ENCODE assay signal across 9 cellular contexts in genomic region chr7:151017370-151017952, GRCh38. TPM values are rescaled to one million over a fixed set of nuclear protein-coding genes. Genes with fewer than 3 reads are reported as not detected.
A peak's percentile ranks its signal among the peaks of the same experiment; 100 is the strongest.
DNase-seq lines count a peak whose midpoint lies in the region; ATAC-seq and TF ChIP-seq lines count a peak whose summit lies in the region.
"Had no signal": no experiment of that assay in that cellular context is flagged by ENCODE, and none has a peak within 500 bp of the region (broad histone marks: within the 10 kb centered on the region; RNA-seq: fewer than 3 reads in every experiment).

No MANE protein-coding gene starts in this region.

- H3K4me3 ChIP-seq in CD4-positive, alpha-beta memory T cell (ENCODE audit: low read length in 2 of 2), result peak overlapping the region; percentile 17 to 68
- H3K4me3 ChIP-seq in vagina, result no peak overlapping the region

- H3K4me1 Mint-ChIP-seq in CD4-positive, alpha-beta memory T cell, result peaks cover 42 to 71% (median 56%) of the 10 kb centered on the region in 4 donors
- H3K4me1 Mint-ChIP-seq in HFFc6 (ENCODE audit: low read depth), result peaks cover 36% of the 10 kb centered on the region
- H3K4me1 Mint-ChIP-seq in activated CD8-positive, alpha-beta T cell treated with anti-CD3 and anti-CD28 coated beads for 36 hours (ENCODE audit: low read depth), result peaks cover 57% of the 10 kb centered on the region
- H3K4me1 Mint-ChIP-seq in naive thymus-derived CD8-positive, alpha-beta T cell, result peaks cover 41 to 68% (median 62%) of the 10 kb centered on the region in 4 donors

- no peak for TF ChIP-seq CTCF in HFFc6 (IDR thresholded peaks at IDR 0.05)
- no peak for TF ChIP-seq CTCF in activated CD8-positive, alpha-beta T cell treated with anti-CD3 and anti-CD28 coated beads for 36 hours (IDR thresholded peaks at IDR 0.05)
- TF ChIP-seq CTCF in vagina (IDR thresholded peaks at IDR 0.05), result no peak

- H3K9me3 ChIP-seq in CD4-positive, alpha-beta memory T cell (ENCODE audit: control insufficient read depth in 1 of 2, low read length in 2 of 2), result no peaks in the 10 kb centered on the region
- no peaks in the 10 kb centered on the region for H3K9me3 ChIP-seq in vagina
- H3K9me3 ChIP-seq: suprapubic skin had no signal

- peaks cover 1 to 3% of the 10 kb centered on the region in 2 donors for H3K36me3 Mint-ChIP-seq in CD4-positive, alpha-beta memory T cell
- no peaks in the 10 kb centered on the region for H3K36me3 Mint-ChIP-seq in HFFc6 (ENCODE audit: low read depth)
- peaks cover 14% of the 10 kb centered on the region for H3K36me3 Mint-ChIP-seq in activated CD8-positive, alpha-beta T cell treated with anti-CD3 and anti-CD28 coated beads for 36 hours (ENCODE audit: low read depth)
- no peaks in the 10 kb centered on the region for H3K36me3 Mint-ChIP-seq in naive thymus-derived CD8-positive, alpha-beta T cell

- peaks cover 0 to 2% (median 0%) of the 10 kb centered on the region in 8 donors for H3K9me3 Mint-ChIP-seq in CD4-positive, alpha-beta memory T cell
- no peaks in the 10 kb centered on the region for H3K9me3 Mint-ChIP-seq in HFFc6
- no peaks in the 10 kb centered on the region for H3K9me3 Mint-ChIP-seq in activated CD8-positive, alpha-beta T cell treated with anti-CD3 and anti-CD28 coated beads for 36 hours
- no peaks in the 10 kb centered on the region for H3K9me3 Mint-ChIP-seq in naive thymus-derived CD8-positive, alpha-beta T cell

- CTCF ChIA-PET in CD4-positive, alpha-beta memory T cell (lab: Charles Lee; ENCODE audit: partially characterized antibody), result interaction anchor here (0.9 to 7.4 kb wide), 15 partner anchors 10 to 612 kb away, joined by 3 to 98 read pairs (median 14); partner anchors contain the start of genes ABCB8 and NOS3
- CTCF ChIA-PET in activated CD8-positive, alpha-beta T cell treated with anti-CD3 and anti-CD28 coated beads for 36 hours (lab: Charles Lee), result interaction anchor here (0.7 to 8.6 kb wide), 18 partner anchors 9 to 94 kb away, joined by 3 to 73 read pairs (median 5); partner anchors contain the start of genes ABCB8 and FASTK

- intact Hi-C loops in CD4-positive, alpha-beta memory T cell (cut with micrococcal nuclease), result loop anchor here (10.0 kb wide), 1 partner anchor 327 kb away; the partner anchor contains the start of gene NUB1
- intact Hi-C loops in activated CD8-positive, alpha-beta T cell treated with anti-CD3 and anti-CD28 coated beads for 36 hours (cut with micrococcal nuclease), result no loop called here
- intact Hi-C loops in vagina (cut with DNase I), result no loop called here

- no peaks in the 10 kb centered on the region for H3K27me3 ChIP-seq in CD4-positive, alpha-beta memory T cell (ENCODE audit: insufficient read depth, low read length)
- H3K27me3 ChIP-seq in vagina, result no peaks in the 10 kb centered on the region

- H3K27me3 Mint-ChIP-seq in CD4-positive, alpha-beta memory T cell, result peaks cover 1 to 8% of the 10 kb centered on the region in 2 donors
- peaks cover 44% of the 10 kb centered on the region for H3K27me3 Mint-ChIP-seq in HFFc6 (ENCODE audit: insufficient read depth)
- peaks cover 10% of the 10 kb centered on the region for H3K27me3 Mint-ChIP-seq in activated CD8-positive, alpha-beta T cell treated with anti-CD3 and anti-CD28 coated beads for 36 hours
- H3K27me3 Mint-ChIP-seq in naive thymus-derived CD8-positive, alpha-beta T cell, result peaks cover 0 to 9% (median 0%) of the 10 kb centered on the region in 5 donors

- H3K4me3 Mint-ChIP-seq in CD4-positive, alpha-beta memory T cell, result peak overlapping the region; percentile 81 to 94 (median 85)
- H3K4me3 Mint-ChIP-seq in HFFc6, result peak overlapping the region; percentile 50; the same call in 1 of the 2 replicates
- H3K4me3 Mint-ChIP-seq in activated CD8-positive, alpha-beta T cell treated with anti-CD3 and anti-CD28 coated beads for 36 hours, result peak overlapping the region; percentile 79
- H3K4me3 Mint-ChIP-seq in naive thymus-derived CD8-positive, alpha-beta T cell, result peak overlapping the region; percentile 75 to 97 (median 88)

- no peak for ATAC-seq in activated CD8-positive, alpha-beta T cell treated with anti-CD3 and anti-CD28 coated beads for 36 hours
- ATAC-seq in naive thymus-derived CD8-positive, alpha-beta T cell, result no peak
- no peak for ATAC-seq in HG03565 (IDR thresholded peaks at IDR 0.05; ENCODE audit: unreplicated experiment)

- peak overlapping the region; percentile 77 to 97 (median 93) for H3K27ac Mint-ChIP-seq in CD4-positive, alpha-beta memory T cell
- H3K27ac Mint-ChIP-seq in HFFc6, result no peak overlapping the region
- peak overlapping the region; percentile 75 for H3K27ac Mint-ChIP-seq in activated CD8-positive, alpha-beta T cell treated with anti-CD3 and anti-CD28 coated beads for 36 hours
- peak overlapping the region; percentile 64 to 99 (median 95) for H3K27ac Mint-ChIP-seq in naive thymus-derived CD8-positive, alpha-beta T cell

- no peaks in the 10 kb centered on the region for H3K36me3 ChIP-seq in CD4-positive, alpha-beta memory T cell (ENCODE audit: insufficient read depth, low read length)
- no peaks in the 10 kb centered on the region for H3K36me3 ChIP-seq in vagina
- H3K36me3 ChIP-seq: suprapubic skin had no signal

- peak in 1 of 5 donors; percentile 11 for DNase-seq in CD4-positive, alpha-beta memory T cell
- no peak for DNase-seq in HFFc6
- peak; percentile 37 for DNase-seq in activated CD8-positive, alpha-beta T cell treated with anti-CD3 and anti-CD28 coated beads for 36 hours
- DNase-seq in naive thymus-derived CD8-positive, alpha-beta T cell, result peak in 1 of 10 donors; percentile 22
- no peak for DNase-seq in vagina (ENCODE audit: extremely low spot score in 2 of 2)
- no peak for DNase-seq in DMS79 (lab: John Stamatoyannopoulos, UW)

- POLR2A ChIA-PET in CD4-positive, alpha-beta memory T cell (lab: Charles Lee; ENCODE audit: partially characterized antibody), result interaction anchor here (1.0 to 13.0 kb wide), 9 partner anchors 9 to 74 kb away, joined by 3 to 182 read pairs (median 10); partner anchors contain the start of gene ABCB8
- POLR2A ChIA-PET in activated CD8-positive, alpha-beta T cell treated with anti-CD3 and anti-CD28 coated beads for 36 hours (lab: Charles Lee), result interaction anchor here (0.6 to 3.5 kb wide), 5 partner anchors 9 to 486 kb away, joined by 3 to 20 read pairs (median 5); partner anchors contain the start of gene ABCB8
- POLR2A ChIA-PET in naive thymus-derived CD8-positive, alpha-beta T cell (lab: Charles Lee), result interaction anchor here (0.6 to 5.1 kb wide), 12 partner anchors 8 to 119 kb away, joined by 3 to 65 read pairs (median 4); partner anchors contain the start of gene ABCB8

- no peak for TF ChIP-seq POLR2A in vagina (IDR thresholded peaks at IDR 0.05)

- no peak overlapping the region for H3K27ac ChIP-seq in CD4-positive, alpha-beta memory T cell (ENCODE audit: low read depth, low read length)
- H3K27ac ChIP-seq in vagina, result no peak overlapping the region
- H3K27ac ChIP-seq: suprapubic skin had no signal

- peaks cover 65% of the 10 kb centered on the region for H3K4me1 ChIP-seq in CD4-positive, alpha-beta memory T cell (ENCODE audit: insufficient read depth, low read length)
- H3K4me1 ChIP-seq in vagina, result peaks cover 35% of the 10 kb centered on the region

RNA-seq across cellular contexts. Expression of gene ATG9B, which starts 6.8 kb away (rescaled TPM):
- 10 to 100 TPM; 29.3 to 29.9 TPM for total RNA-seq in CD4-positive, alpha-beta memory T cell
- 10 to 100 TPM; 16.9 to 36.6 TPM for polyA plus RNA-seq in CD4-positive, alpha-beta memory T cell
- total RNA-seq in HFFc6 (2021; fragmentation: NEBNext Ultra II Directional; extraction: Animal tissue kit (Norgen Biotek cat#: 25700)), result under 1 TPM; 0.11 to 0.94 (median 0.18) TPM
- total RNA-seq in activated CD8-positive, alpha-beta T cell treated with anti-CD3 and anti-CD28 coated beads for 36 hours, result 10 to 100 TPM; 12.6 to 14.0 TPM
- total RNA-seq in naive thymus-derived CD8-positive, alpha-beta T cell, result 10 to 100 TPM; 34.6 to 42.2 TPM
- polyA plus RNA-seq in naive thymus-derived CD8-positive, alpha-beta T cell, result 10 to 100 TPM in 2 of 3 donors, 1 to 10 TPM in 1; 9.2 to 39.1 (median 24.7) TPM
- 34.1 TPM for total RNA-seq in vagina

RNA-seq across cellular contexts. Expression of gene ABCB8, which starts 10.8 kb away (rescaled TPM):
- total RNA-seq in CD4-positive, alpha-beta memory T cell, result 10 to 100 TPM; 71.2 to 75.8 TPM
- polyA plus RNA-seq in CD4-positive, alpha-beta memory T cell, result 10 to 100 TPM; 17.8 to 22.8 TPM
- 10 to 100 TPM; 31.9 to 36.3 (median 33.2) TPM for total RNA-seq in HFFc6 (2021; fragmentation: NEBNext Ultra II Directional; extraction: Animal tissue kit (Norgen Biotek cat#: 25700))
- 10 to 100 TPM; 41.4 to 47.5 TPM for total RNA-seq in activated CD8-positive, alpha-beta T cell treated with anti-CD3 and anti-CD28 coated beads for 36 hours
- 10 to 100 TPM; 71.3 to 74.7 TPM for total RNA-seq in naive thymus-derived CD8-positive, alpha-beta T cell
- 10 to 100 TPM; 17.1 to 18.4 (median 17.4) TPM for polyA plus RNA-seq in naive thymus-derived CD8-positive, alpha-beta T cell
- 38.3 TPM for total RNA-seq in vagina

RNA-seq across cellular contexts. Expression of gene NOS3, which starts 26.6 kb away (rescaled TPM):
- total RNA-seq in CD4-positive, alpha-beta memory T cell, result 1 to 10 TPM; 4.0 to 4.6 TPM
- 10 to 100 TPM in 1 of 2 donors, 1 to 10 TPM in 1; 6.6 to 14.9 TPM for polyA plus RNA-seq in CD4-positive, alpha-beta memory T cell
- total RNA-seq in HFFc6 (2021; fragmentation: NEBNext Ultra II Directional; extraction: Animal tissue kit (Norgen Biotek cat#: 25700)), result 1 to 10 TPM in 4 of 6 experiments, under 1 TPM in 2; 0.55 to 3.0 (median 2.0) TPM
- 1 to 10 TPM; 5.4 to 6.2 TPM for total RNA-seq in activated CD8-positive, alpha-beta T cell treated with anti-CD3 and anti-CD28 coated beads for 36 hours
- total RNA-seq in naive thymus-derived CD8-positive, alpha-beta T cell, result 1 to 10 TPM; 1.7 to 1.8 TPM
- 1 to 10 TPM; 1.4 to 3.3 (median 2.0) TPM for polyA plus RNA-seq in naive thymus-derived CD8-positive, alpha-beta T cell
- 22.8 TPM for total RNA-seq in vagina
- polyA plus RNA-seq: neural cell had no signal

RNA-seq across cellular contexts. Expression of gene ASIC3, which starts 30.9 kb away (rescaled TPM):
- 10 to 100 TPM; 10.6 to 11.6 TPM for total RNA-seq in CD4-positive, alpha-beta memory T cell
- not detected for polyA plus RNA-seq in CD4-positive, alpha-beta memory T cell
- under 1 TPM; 0.09 to 0.76 (median 0.31) TPM for total RNA-seq in HFFc6 (2021; fragmentation: NEBNext Ultra II Directional; extraction: Animal tissue kit (Norgen Biotek cat#: 25700))
- total RNA-seq in activated CD8-positive, alpha-beta T cell treated with anti-CD3 and anti-CD28 coated beads for 36 hours, result 1 to 10 TPM; 3.7 to 5.8 TPM
- total RNA-seq in naive thymus-derived CD8-positive, alpha-beta T cell, result 10 to 100 TPM; 13.5 TPM
- polyA plus RNA-seq in naive thymus-derived CD8-positive, alpha-beta T cell, result not detected
- total RNA-seq in vagina, result 3.7 TPM

RNA-seq across cellular contexts. Expression of gene KCNH2, which starts 39.3 kb away (rescaled TPM):
- 1 to 10 TPM; 2.3 to 2.6 TPM for total RNA-seq in CD4-positive, alpha-beta memory T cell
- 1 to 10 TPM; 1.8 to 2.4 TPM for polyA plus RNA-seq in CD4-positive, alpha-beta memory T cell
- not detected for total RNA-seq in HFFc6 (2021; fragmentation: NEBNext Ultra II Directional; extraction: Animal tissue kit (Norgen Biotek cat#: 25700))
- total RNA-seq in activated CD8-positive, alpha-beta T cell treated with anti-CD3 and anti-CD28 coated beads for 36 hours, result under 1 TPM; 0.23 to 0.29 TPM
- 1 to 10 TPM; 1.3 to 1.6 TPM for total RNA-seq in naive thymus-derived CD8-positive, alpha-beta T cell
- polyA plus RNA-seq in naive thymus-derived CD8-positive, alpha-beta T cell, result 1 to 10 TPM in 2 of 3 donors, under 1 TPM in 1; 0.45 to 2.5 (median 1.5) TPM
- total RNA-seq in vagina, result 6.4 TPM

Comparison
In these comparisons a context has a peak if more than half of its experiments do, and no peak if none do; other contexts are left out.
1. H3K4me3 ChIP-seq: peak in CD4-positive, alpha-beta memory T cell (2 of 2); none in vagina (0 of 2).
2. RNA of gene ATG9B, which starts 6.8 kb away (total RNA-seq): 34.6 to 42.2 TPM in naive thymus-derived CD8-positive, alpha-beta T cell, 34.1 TPM in vagina (single experiment), 29.3 to 29.9 TPM in CD4-positive, alpha-beta memory T cell and 12.6 to 14.0 TPM in activated CD8-positive, alpha-beta T cell treated with anti-CD3 and anti-CD28 coated beads for 36 hours; 0.11 to 0.94 TPM in HFFc6; every median in the first group is over 4 times any median in the second.
3. Peak in every context shown above with its lines, with median percentiles within 50 percentile points of each other: H3K4me3 Mint-ChIP-seq.